Comparison of ENCODE assay signal across 8 cellular contexts in genomic region chr5:116557669-116558271, GRCh38. TPM values are rescaled to one million over a fixed set of nuclear protein-coding genes. Genes with fewer than 3 reads are reported as not detected.
A peak's percentile ranks its signal among the peaks of the same experiment; 100 is the strongest.
DNase-seq lines count a peak whose midpoint lies in the region; ATAC-seq and TF ChIP-seq lines count a peak whose summit lies in the region.

No MANE protein-coding gene starts in this region.

- H3K18ac ChIP-seq in neuronal stem cell (ENCODE audit: low read length) = no peak overlapping the region

- ATAC-seq in HG03159 (IDR thresholded peaks at IDR 0.05; ENCODE audit: unreplicated experiment) = peak; percentile 54

- no peak overlapping the region for H3K4me3 ChIP-seq in GM06990 (replicated peaks; ENCODE audit: low read depth, low read length)
- no peak overlapping the region for H3K4me3 ChIP-seq in astrocyte of the cerebellum (ENCODE audit: low read depth, low read length)
- no peak overlapping the region for H3K4me3 ChIP-seq in neuronal stem cell (ENCODE audit: low read length in 2 of 2)

- no peak overlapping the region for H2BK12ac ChIP-seq in neuronal stem cell (ENCODE audit: low read length)

- TF ChIP-seq CTCF in GM06990 (IDR thresholded peaks at IDR 0.05; ENCODE audit: insufficient read depth, low read length, poor library complexity, severe bottlenecking) (peak; percentile 55), astrocyte of the cerebellum (IDR thresholded peaks at IDR 0.05; ENCODE audit: low read depth, low read length, missing control alignments) (peak; percentile 74)

- H3K79me1 ChIP-seq in neuronal stem cell (ENCODE audit: low read depth, low read length) = peaks cover 3% of the 10 kb centered on the region

- H2BK120ac ChIP-seq in neuronal stem cell (ENCODE audit: low read depth, low read length) = no peak overlapping the region

- no peak overlapping the region for H3K9ac ChIP-seq in neuronal stem cell (ENCODE audit: low read depth, low read length, poor library complexity)

- H2AFZ ChIP-seq in neuronal stem cell (ENCODE audit: low read length) = no peak overlapping the region

- H3K27ac ChIP-seq in neuronal stem cell (replicated peaks; ENCODE audit: low read length) = no peak overlapping the region

- no CpG with 5 or more reads among the region's 5 CpGs for WGBS in neuronal stem cell (ENCODE audit: extremely low coverage in 2 of 2, insufficient read length in 2 of 2, insufficient replicate concordance in 1 of 2), 2 donors

- H3K27me3 ChIP-seq in GM06990 (replicated peaks; ENCODE audit: control insufficient read depth, insufficient read depth, low read length) (no peaks in the 10 kb centered on the region; the same call in 1 of the 2 replicates), neuronal stem cell (ENCODE audit: control insufficient read depth in 3 of 3, insufficient read depth in 3 of 3, low read depth in 1 of 3, low read length in 3 of 3) (no peaks in the 10 kb centered on the region)

- H2AK5ac ChIP-seq in neuronal stem cell (ENCODE audit: low read depth, low read length) = no peak overlapping the region

- peaks cover 6 to 19% of the 10 kb centered on the region in 2 donors for H3K4me1 ChIP-seq in neuronal stem cell (ENCODE audit: control insufficient read depth in 2 of 2, insufficient read depth in 1 of 2, low read depth in 1 of 2, low read length in 2 of 2)

- H2BK15ac ChIP-seq in neuronal stem cell (ENCODE audit: low read length) = no peak overlapping the region

- H3K23ac ChIP-seq in neuronal stem cell (ENCODE audit: low read depth, low read length, poor library complexity) = no peak overlapping the region

- in situ Hi-C loops in astrocyte of the cerebellum (cut with HindIII; ENCODE audit: low sequenced_read_pairs) = no loop called here

- H3K36me3 ChIP-seq in GM06990 (ENCODE audit: control insufficient read depth, insufficient read depth, low read length) (no peaks in the 10 kb centered on the region), neuronal stem cell (replicated peaks in 1 of 2; ENCODE audit: control insufficient read depth in 2 of 2, insufficient read depth in 2 of 2, low read length in 2 of 2) (no peaks in the 10 kb centered on the region)

- no peak overlapping the region for H4K8ac ChIP-seq in neuronal stem cell (ENCODE audit: low read depth, low read length)

- H3K9me3 ChIP-seq in neuronal stem cell (replicated peaks in 1 of 2; ENCODE audit: control insufficient read depth in 2 of 2, insufficient read depth in 1 of 2, low read depth in 1 of 2, low read length in 2 of 2) = no peaks in the 10 kb centered on the region

- no peak overlapping the region for H2BK5ac ChIP-seq in neuronal stem cell (ENCODE audit: low read length)

- no peak overlapping the region for H3K4ac ChIP-seq in neuronal stem cell (ENCODE audit: low read length)

- DNase-seq in GM06990 (ENCODE audit: extremely low read depth, insufficient read length) = no peak
- DNase-seq in astrocyte of the cerebellum (ENCODE audit: low read depth) = no peak
- peak; percentile 32 to 49 for DNase-seq in lung microvascular endothelial cell (ENCODE audit: low read depth in 2 of 2)
- DNase-seq in activated CD8-positive, alpha-beta memory T cell treated with anti-CD3 and anti-CD28 coated beads for 24 hours = no peak
- DNase-seq in activated CD8-positive, alpha-beta memory T cell treated with anti-CD3 and anti-CD28 coated beads, Interleukin-2, amount 50 U/mL, for 4 hours = no peak
- DNase-seq in activated CD4-positive, alpha-beta T cell treated with anti-CD3 and anti-CD28 coated beads, Interleukin-2, amount 50 U/mL, for 48 hours = no peak
- DNase-seq in neuronal stem cell (ENCODE audit: low spot score) = no peak

- no peak overlapping the region for H3K4me2 ChIP-seq in neuronal stem cell (ENCODE audit: insufficient read depth, low read length, poor library complexity, severe bottlenecking)

- H4K91ac ChIP-seq in neuronal stem cell (ENCODE audit: low read depth, low read length, poor library complexity) = no peak overlapping the region

- H3K14ac ChIP-seq in neuronal stem cell (ENCODE audit: low read length) = no peak overlapping the region

RNA-seq across cellular contexts. Expression of gene SEMA6A, which starts 16.9 kb away (rescaled TPM):
- total RNA-seq in lung microvascular endothelial cell = 5.0 and 18.8 TPM in 2 replicates
- 42.9 TPM for polyA plus RNA-seq in neuronal stem cell (2013, experiment 1 of 2)
- 45.0 TPM for polyA plus RNA-seq in neuronal stem cell (2013, experiment 2 of 2)

Comparison
In these comparisons a context has a peak if more than half of its experiments do, and no peak if none do; other contexts are left out.
1. DNase-seq: peak in lung microvascular endothelial cell (2 of 2); none in GM06990 (single experiment), astrocyte of the cerebellum (single experiment), activated CD8-positive, alpha-beta memory T cell treated with anti-CD3 and anti-CD28 coated beads for 24 hours (single experiment), activated CD8-positive, alpha-beta memory T cell treated with anti-CD3 and anti-CD28 coated beads, Interleukin-2, amount 50 U/mL, for 4 hours (single experiment), activated CD4-positive, alpha-beta T cell treated with anti-CD3 and anti-CD28 coated beads, Interleukin-2, amount 50 U/mL, for 48 hours (0 of 2) and neuronal stem cell (single experiment).